In the genomic region with DNA sequence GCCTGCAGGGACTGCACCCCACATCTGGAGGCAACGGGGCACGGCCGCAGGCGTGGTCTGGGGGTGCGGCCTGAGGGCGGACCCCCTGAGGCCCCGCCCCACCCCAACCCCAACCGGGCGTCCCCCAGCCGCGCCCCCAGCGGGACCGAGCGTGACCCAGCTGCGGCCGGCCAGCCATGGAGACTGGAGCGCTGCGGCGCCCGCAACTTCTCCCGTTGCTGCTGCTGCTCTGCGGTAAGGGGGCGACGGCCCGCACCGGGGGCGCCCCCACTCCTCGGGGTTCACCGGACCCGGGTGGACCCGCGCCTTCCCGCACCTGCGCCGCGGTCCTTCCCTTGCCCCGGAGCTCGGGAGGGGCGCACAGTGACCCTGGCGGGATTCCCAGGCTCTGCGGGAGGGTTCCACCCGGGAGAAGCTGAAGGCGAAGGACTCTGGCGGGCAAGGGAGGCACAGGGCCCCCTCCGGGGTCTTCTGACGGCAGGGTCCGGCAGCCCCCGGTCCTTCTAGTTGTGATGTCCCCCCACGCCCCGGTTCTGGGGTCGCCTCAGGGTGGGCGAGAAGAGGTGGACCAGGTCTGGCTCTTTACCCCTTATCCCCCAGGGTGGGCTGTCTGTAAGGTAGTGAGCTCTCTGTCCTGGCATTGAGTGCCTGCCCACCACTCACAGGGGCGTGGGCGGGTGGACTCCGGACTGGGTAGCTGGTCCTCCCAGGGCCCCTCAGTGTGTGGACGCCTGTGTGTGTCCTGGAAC, we compare ENCODE assay signal across 12 cellular contexts. TPM values are rescaled to one million over a fixed set of nuclear protein-coding genes. Genes with fewer than 3 reads are reported as not detected.
DNase-seq lines count a peak whose midpoint lies in the region; ATAC-seq and TF ChIP-seq lines count a peak whose summit lies in the region.
"Had no signal": no experiment of that assay in that cellular context is flagged by ENCODE, and none has a peak within 500 bp of the region (broad histone marks: within the 10 kb centered on the region; RNA-seq: fewer than 3 reads in every experiment).

Gene RAMP3, plus strand, starts transcription at position 139 of the 749 bp plus-strand sequence. Its CDS starts 38 bp downstream, at position 177.

- H3K36me3 ChIP-seq in HUES64 (ENCODE audit: insufficient read depth, low read length) (no peaks in the 10 kb centered on the region), ectodermal cell (ENCODE audit: control insufficient read depth, insufficient read depth, low read length) (no peaks in the 10 kb centered on the region)

- H3K9ac ChIP-seq in HUES64 (ENCODE audit: low read depth, low read length): no peak within 1 kb of the TSS; the same call in 1 of the 2 replicates

- 18% methylated on average over 56 of the region's 56 CpGs for WGBS in HUES64
- 18% methylated on average over 56 of the region's 56 CpGs for WGBS in ectodermal cell, 2 experiments
- 17 to 23% methylated on average over 29 to 32 of the region's 56 CpGs for WGBS in lower leg skin, 2 donors

- ATAC-seq in stimulated activated naive B cell treated with anti-CD40 and anti-IgM and Interleukin-4, amounts not matched to agents 10 μg/mL and 1 μg/mL and 100 μg/mL, for 72 hours (replicated peaks): no peak
- ATAC-seq in GM18858 (IDR thresholded peaks at IDR 0.05; ENCODE audit: unreplicated experiment): no peak

- H3K27ac Mint-ChIP-seq in stimulated activated naive B cell treated with anti-CD40 and anti-IgM and Interleukin-4, amounts not matched to agents 10 μg/mL and 1 μg/mL and 100 μg/mL, for 72 hours: peak within 1 kb of the TSS; percentile 33
- H3K27ac Mint-ChIP-seq in HFFc6: no peak within 1 kb of the TSS

- H3K9me3 ChIP-seq in HUES64 (ENCODE audit: insufficient read depth, low read depth, low read length) (no peaks in the 10 kb centered on the region), ectodermal cell (ENCODE audit: control insufficient read depth, low read length) (no peaks in the 10 kb centered on the region)

- H3K4me3 Mint-ChIP-seq in stimulated activated naive B cell treated with anti-CD40 and anti-IgM and Interleukin-4, amounts not matched to agents 10 μg/mL and 1 μg/mL and 100 μg/mL, for 72 hours: peak within 1 kb of the TSS in 1 of 2 donors; percentile 30
- H3K4me3 Mint-ChIP-seq in HFFc6: no peak within 1 kb of the TSS
- H3K4me3 Mint-ChIP-seq: central memory CD8-positive, alpha-beta T cell had no signal

- peak within 1 kb of the TSS; percentile 60 for H3K4me3 ChIP-seq in HUES64 (ENCODE audit: low read length)
- peak within 1 kb of the TSS; percentile 29 for H3K4me3 ChIP-seq in ectodermal cell (ENCODE audit: insufficient read depth, low read depth, low read length)
- H3K4me3 ChIP-seq in lower leg skin (ENCODE audit: low read depth, poor library complexity, severe bottlenecking): no peak within 1 kb of the TSS

- H3K27ac ChIP-seq in HUES64 (ENCODE audit: low read depth, low read length) (no peak within 1 kb of the TSS), ectodermal cell (ENCODE audit: insufficient read depth, low read depth, low read length, poor library complexity, severe bottlenecking) (no peak within 1 kb of the TSS)

- peaks cover 39 to 54% of the 10 kb centered on the region in 2 donors for H3K27me3 Mint-ChIP-seq in stimulated activated naive B cell treated with anti-CD40 and anti-IgM and Interleukin-4, amounts not matched to agents 10 μg/mL and 1 μg/mL and 100 μg/mL, for 72 hours
- H3K27me3 Mint-ChIP-seq in HFFc6 (ENCODE audit: insufficient read depth): peaks cover 36% of the 10 kb centered on the region

- intact Hi-C loops in lower leg skin (cut with DNase I; ENCODE audit: low total_unique reads): loop anchor here (5.0 kb wide), 1 partner anchor 104 kb away; no protein-coding TSS in a partner anchor

- no peaks in the 10 kb centered on the region for H3K4me1 ChIP-seq in HUES64 (ENCODE audit: insufficient read depth, low read length)
- H3K4me1 ChIP-seq in ectodermal cell (ENCODE audit: control insufficient read depth, insufficient read depth, low read length): no peaks in the 10 kb centered on the region

- no peaks in the 10 kb centered on the region for H3K36me3 Mint-ChIP-seq in stimulated activated naive B cell treated with anti-CD40 and anti-IgM and Interleukin-4, amounts not matched to agents 10 μg/mL and 1 μg/mL and 100 μg/mL, for 72 hours
- H3K36me3 Mint-ChIP-seq in HFFc6 (ENCODE audit: low read depth): no peaks in the 10 kb centered on the region

- H3K4me1 Mint-ChIP-seq in stimulated activated naive B cell treated with anti-CD40 and anti-IgM and Interleukin-4, amounts not matched to agents 10 μg/mL and 1 μg/mL and 100 μg/mL, for 72 hours: peaks cover 16 to 28% of the 10 kb centered on the region in 2 donors
- no peaks in the 10 kb centered on the region for H3K4me1 Mint-ChIP-seq in HFFc6 (ENCODE audit: low read depth)
- H3K4me1 Mint-ChIP-seq: central memory CD8-positive, alpha-beta T cell had no signal

- H3K9me3 Mint-ChIP-seq in stimulated activated naive B cell treated with anti-CD40 and anti-IgM and Interleukin-4, amounts not matched to agents 10 μg/mL and 1 μg/mL and 100 μg/mL, for 72 hours: no peaks in the 10 kb centered on the region
- H3K9me3 Mint-ChIP-seq in HFFc6: no peaks in the 10 kb centered on the region
- H3K9me3 Mint-ChIP-seq: central memory CD8-positive, alpha-beta T cell had no signal

- TF ChIP-seq CTCF in lower leg skin (IDR thresholded peaks at IDR 0.05): no peak
- no peak for TF ChIP-seq CTCF in HFFc6 (IDR thresholded peaks at IDR 0.05)

- DNase-seq in lower leg skin (ENCODE audit: low spot score in 2 of 2) (no peak), HFFc6 (no peak), NCI-H187 treated with DMSO at 0.1 percent for 48 hours (lab: John Stamatoyannopoulos, UW) (no peak), hippocampal formation (lab: John Stamatoyannopoulos, UW) (no peak)
- DNase-seq in stimulated activated naive B cell treated with anti-CD40 and anti-IgM and Interleukin-4, amounts not matched to agents 10 μg/mL and 1 μg/mL and 100 μg/mL, for 72 hours: no peak
- DNase-seq: EL, NCI-H226 had no signal

- peaks cover 30% of the 10 kb centered on the region for H3K27me3 ChIP-seq in HUES64 (ENCODE audit: insufficient read depth, low read length)
- peaks cover 42% of the 10 kb centered on the region for H3K27me3 ChIP-seq in ectodermal cell (ENCODE audit: control insufficient read depth, insufficient read depth, low read length, poor library complexity, severe bottlenecking)

- no peak for TF ChIP-seq POLR2A in lower leg skin (IDR thresholded peaks at IDR 0.05)

RNA-seq across cellular contexts. Expression of gene RAMP3, which starts in this region (rescaled TPM):
- 0.25 TPM for polyA plus RNA-seq in HUES64 (2013, experiment 1 of 2)
- polyA plus RNA-seq in HUES64 (2013, experiment 2 of 2): 0.32 TPM
- not detected for polyA plus RNA-seq in ectodermal cell (2013, experiment 1 of 4)
- polyA plus RNA-seq in ectodermal cell (2013, experiment 2 of 4): 0.28 TPM
- not detected for polyA plus RNA-seq in ectodermal cell (2013, experiment 3 of 4)
- 0.24 TPM for polyA plus RNA-seq in ectodermal cell (2013, experiment 4 of 4)
- 10 to 100 TPM; 23.8 to 71.6 (median 35.1) TPM for total RNA-seq in lower leg skin
- total RNA-seq in HFFc6 (2021; fragmentation: NEBNext Ultra II Directional; extraction: Animal tissue kit (Norgen Biotek cat#: 25700)): not detected
- total RNA-seq: T-helper 1 cell treated with Interleukin-12 subunit alpha and Interleukin-12 subunit beta and Interleukin-4 antibody, amounts not matched to agents 30 ng/mL and 1 ng/mL, for 36 hours had no signal

Comparison
In these comparisons a context has a peak if more than half of its experiments do, and no peak if none do; other contexts are left out.
1. RNA of gene RAMP3 (total RNA-seq): 23.8 to 71.6 TPM in lower leg skin; not detected in HFFc6; every median in the first group is over 10 times any median in the second.